ENCODE assay signal across 8 cellular contexts in genomic region chr18:56637897-56638231, GRCh38. TPM values are rescaled to one million over a fixed set of nuclear protein-coding genes. Genes with fewer than 3 reads are reported as not detected.
DNase-seq lines count a peak whose midpoint lies in the region; ATAC-seq and TF ChIP-seq lines count a peak whose summit lies in the region.

No MANE protein-coding gene starts in this region.

- peaks cover 44% of the 10 kb centered on the region for H3K4me1 Mint-ChIP-seq in activated naive CD4-positive, alpha-beta T cell treated with anti-CD3 and anti-CD28 coated beads, Interleukin-2, amount 50 U/mL, for 24 hours

- WGBS in right cardiac atrium: under 1% methylated on average over 11 of the region's 11 CpGs
- WGBS in sigmoid colon, 2 donors: 1% methylated on average over 11 of the region's 11 CpGs

- no peaks in the 10 kb centered on the region; the same call in 1 of the 2 replicates for H3K4me1 ChIP-seq in BE2C
- H3K4me1 ChIP-seq in right cardiac atrium (ENCODE audit: control insufficient read depth, insufficient read depth, low read length): peaks cover 2% of the 10 kb centered on the region
- H3K4me1 ChIP-seq in sigmoid colon: peaks cover 0 to 37% (median 27%) of the 10 kb centered on the region in 4 donors

- H3K27ac ChIP-seq in right cardiac atrium (ENCODE audit: low read length) (peak overlapping the region; percentile 93), sigmoid colon (peak overlapping the region; percentile 93 to 99 (median 97))

- TF ChIP-seq POLR2A in sigmoid colon (IDR thresholded peaks at IDR 0.05): no peak

- peaks cover 9% of the 10 kb centered on the region for H3K36me3 Mint-ChIP-seq in activated naive CD4-positive, alpha-beta T cell treated with anti-CD3 and anti-CD28 coated beads, Interleukin-2, amount 50 U/mL, for 24 hours

- peak overlapping the region; percentile 99 for H3K4me3 Mint-ChIP-seq in activated naive CD4-positive, alpha-beta T cell treated with anti-CD3 and anti-CD28 coated beads, Interleukin-2, amount 50 U/mL, for 24 hours

- H3K4me3 ChIP-seq in BE2C (ENCODE audit: low read depth, low read length) (peak overlapping the region; percentile 92), right cardiac atrium (ENCODE audit: low read length) (peak overlapping the region; percentile 85), sigmoid colon (peak overlapping the region; percentile 86 to 93 (median 91))

- H3K36me3 ChIP-seq in BE2C: no peaks in the 10 kb centered on the region; the same call in 1 of the 2 replicates
- no peaks in the 10 kb centered on the region for H3K36me3 ChIP-seq in sigmoid colon

- no peak for TF ChIP-seq EP300 in sigmoid colon (IDR thresholded peaks at IDR 0.05)

- DNase-seq in BE2C (no peak), right cardiac atrium (no peak), sigmoid colon (no peak), cerebellar nuclear complex (lab: John Stamatoyannopoulos, UW) (no peak), mesenteric fat pad (ENCODE audit: low spot score) (no peak)

- no peaks in the 10 kb centered on the region for H3K9me3 Mint-ChIP-seq in activated naive CD4-positive, alpha-beta T cell treated with anti-CD3 and anti-CD28 coated beads, Interleukin-2, amount 50 U/mL, for 24 hours

- H3K9me3 ChIP-seq in BE2C (no peaks in the 10 kb centered on the region), right cardiac atrium (ENCODE audit: control insufficient read depth, low read length) (no peaks in the 10 kb centered on the region), sigmoid colon (no peaks in the 10 kb centered on the region)

- H3K27me3 Mint-ChIP-seq in activated naive CD4-positive, alpha-beta T cell treated with anti-CD3 and anti-CD28 coated beads, Interleukin-2, amount 50 U/mL, for 24 hours: no peaks in the 10 kb centered on the region

- TF ChIP-seq CTCF in BE2C (IDR thresholded peaks at IDR 0.05; ENCODE audit: low read depth, low read length) (no peak), sigmoid colon (IDR thresholded peaks at IDR 0.05) (no peak)

- no peaks in the 10 kb centered on the region for H3K27me3 ChIP-seq in BE2C
- no peaks in the 10 kb centered on the region for H3K27me3 ChIP-seq in right cardiac atrium (ENCODE audit: control insufficient read depth, insufficient read depth)
- H3K27me3 ChIP-seq in sigmoid colon: no peaks in the 10 kb centered on the region

- intact Hi-C loops in right cardiac atrium (cut with DNase I): loop anchor here in 1 of 4 donors (5.0 kb wide), 1 partner anchor 1316 kb away; no protein-coding TSS in a partner anchor
- intact Hi-C loops in sigmoid colon (cut with DNase I): loop anchor here (1.0 to 10.0 kb wide), 4 partner anchors 13 to 1313 kb away; partner anchors contain the start of genes TCF4 and WDR7

- ATAC-seq in GM19351 (IDR thresholded peaks at IDR 0.05; ENCODE audit: unreplicated experiment) (peak; percentile 14), HG03439 (IDR thresholded peaks at IDR 0.05; ENCODE audit: unreplicated experiment) (peak; percentile 12), right cardiac atrium (peak; percentile 0 to 22)

- H3K27ac Mint-ChIP-seq in activated naive CD4-positive, alpha-beta T cell treated with anti-CD3 and anti-CD28 coated beads, Interleukin-2, amount 50 U/mL, for 24 hours: peak overlapping the region; percentile 96

RNA-seq across cellular contexts. Expression of gene TXNL1, which starts 0.5 kb away (rescaled TPM):
- 56.2 TPM for polyA plus RNA-seq in BE2C (2012; ENCODE audit: insufficient read depth, insufficient read length, low read depth)
- 10 to 100 TPM; 77.9 to 91.9 (median 85.0) TPM for total RNA-seq in right cardiac atrium
- 83.2 TPM for polyA plus RNA-seq in right cardiac atrium
- total RNA-seq in sigmoid colon: 10 to 100 TPM; 39.8 to 47.9 (median 46.1) TPM
- 10 to 100 TPM; 53.3 to 79.1 (median 69.7) TPM for polyA plus RNA-seq in sigmoid colon
- 55.2 TPM for total RNA-seq in mesenteric fat pad

RNA-seq across cellular contexts. Expression of gene WDR7, which starts 13.3 kb away (rescaled TPM):
- polyA plus RNA-seq in BE2C (2012; ENCODE audit: insufficient read depth, insufficient read length, low read depth): 8.9 TPM
- 10 to 100 TPM; 26.5 to 32.2 (median 26.9) TPM for total RNA-seq in right cardiac atrium
- 7.4 TPM for polyA plus RNA-seq in right cardiac atrium
- 10 to 100 TPM; 28.5 to 45.3 (median 39.1) TPM for total RNA-seq in sigmoid colon
- 1 to 10 TPM; 3.7 to 6.9 (median 5.4) TPM for polyA plus RNA-seq in sigmoid colon
- total RNA-seq in mesenteric fat pad: 33.1 TPM
